Comparison of ENCODE assay signal across 17 cellular contexts in genomic region chr20:57625181-57625958, GRCh38. TPM values are rescaled to one million over a fixed set of nuclear protein-coding genes. Genes with fewer than 3 reads are reported as not detected.
"Had no signal": no experiment of that assay in that cellular context is flagged by ENCODE, and none has a peak within 500 bp of the region (broad histone marks: within the 10 kb centered on the region; RNA-seq: fewer than 3 reads in every experiment).

No MANE protein-coding gene starts in this region.

- H3K9me3 ChIP-seq: testis had no signal

- H3K4me3 Mint-ChIP-seq: nephron progenitor cell; T-helper 2 cell treated with Interferon-gamma antibody and Interleukin-4, amounts not matched to agents 5 μg/mL and 100 μg/mL, for 36 hours had no signal

- H3K27me3 ChIP-seq: ascending aorta, testis had no signal

- H3K36me3 ChIP-seq: ascending aorta, esophagus squamous epithelium had no signal

- DNase-seq: activated CD4-positive, alpha-beta T cell treated with anti-CD3 and anti-CD28 coated beads, Interleukin-2, amount 50 U/mL, for 4 hours; esophagus squamous epithelium; foreskin fibroblast; glutamatergic neuron; mammary epithelial cell; mucosa of descending colon; nephron progenitor cell; psoas muscle; stimulated activated CD4-positive, alpha-beta T cell treated with anti-CD3 and anti-CD28 coated beads, Interleukin-2, amount 100 ng/mL, for 24 hours; stimulated activated naive CD4-positive, alpha-beta T cell treated with Interleukin-2 at 50 U/mL for 16 hours; testis had no signal

- H3K27me3 Mint-ChIP-seq: activated T-helper 17 cell treated with anti-CD3 and anti-CD28 coated beads, Interleukin-2, amount 50 U/mL, for 72 hours had no signal

- H3K27ac Mint-ChIP-seq: activated T-helper 17 cell treated with anti-CD3 and anti-CD28 coated beads, Interleukin-2, amount 50 U/mL, for 72 hours; nephron progenitor cell; T-helper 2 cell treated with Interferon-gamma antibody and Interleukin-4, amounts not matched to agents 5 μg/mL and 100 μg/mL, for 36 hours had no signal

- H3K4me3 ChIP-seq: ascending aorta, esophagus squamous epithelium, mucosa of descending colon, psoas muscle, testis had no signal

- ATAC-seq: activated CD4-positive, CD25-positive, alpha-beta regulatory T cell treated with anti-CD3 and anti-CD28 coated beads, Interleukin-2, amount 50 U/mL, for 24 hours; activated T-helper 17 cell treated with anti-CD3 and anti-CD28 coated beads, Interleukin-2, amount 50 U/mL, for 72 hours; mucosa of descending colon; psoas muscle; sciatic nerve had no signal

- H3K27ac ChIP-seq: ascending aorta, esophagus squamous epithelium, psoas muscle, testis had no signal

RNA-seq across cellular contexts. Expression of gene ZBP1, which starts 5.1 kb away (rescaled TPM):
- total RNA-seq: ascending aorta, bronchial epithelial cell, mammary epithelial cell had no signal
- polyA plus RNA-seq: mammary epithelial cell had no signal
